ENCODE assay signal across 16 cellular contexts in genomic region chr15:57570994-57571393, GRCh38. TPM values are rescaled to one million over a fixed set of nuclear protein-coding genes. Genes with fewer than 3 reads are reported as not detected.
DNase-seq lines count a peak whose midpoint lies in the region.
"Had no signal": no experiment of that assay in that cellular context is flagged by ENCODE, and none has a peak within 500 bp of the region (broad histone marks: within the 10 kb centered on the region; RNA-seq: fewer than 3 reads in every experiment).

No MANE protein-coding gene starts in this region.

- peak; percentile 8 for DNase-seq in DMS53 (lab: John Stamatoyannopoulos, UW)
- no peak for DNase-seq in DMS53 treated with DMSO at 0.1 percent for 48 hours (lab: John Stamatoyannopoulos, UW; ENCODE audit: unreplicated experiment)
- peak; percentile 19 to 71 for DNase-seq in SW 1271 (lab: John Stamatoyannopoulos, UW)
- peak; percentile 30 for DNase-seq in fibroblast of gingiva (ENCODE audit: low read depth)
- DNase-seq in renal cortical epithelial cell (ENCODE audit: low read depth), result peak; percentile 80
- DNase-seq in iPS-NIHi7 (ENCODE audit: extremely low spot score), result no peak
- no peak for DNase-seq in stimulated activated CD8-positive, alpha-beta memory T cell treated with anti-CD3 and anti-CD28 coated beads, Interleukin-4, amount 100 ng/mL, for 48 hours
- DNase-seq in ecto neural progenitor cell (ENCODE audit: low spot score), result no peak
- DNase-seq: activated CD4-positive, alpha-beta T cell treated with anti-CD3 and anti-CD28 coated beads, Interleukin-2, amount 10 ng/mL, durations not matched to agents 7 days and 5 days; activated T-cell treated with anti-CD3 and anti-CD28 coated beads, Interleukin-2, amount 50 U/mL, for 48 hours; cortex of kidney; foreskin melanocyte; mesendoderm; NCI-H1417; NCI-H510A treated with DMSO at 0.1 percent for 48 hours; stimulated activated naive CD4-positive, alpha-beta T cell had no signal

RNA-seq across cellular contexts. Expression of gene MYZAP, which starts 20.7 kb away (rescaled TPM):
- total RNA-seq in renal cortical epithelial cell, result 0.20 and 1.7 TPM in 2 replicates
- total RNA-seq: activated CD4-positive, alpha-beta T cell treated with anti-CD3 and anti-CD28 coated beads, Interleukin-2, amount 10 ng/mL, durations not matched to agents 7 days and 5 days had no signal

Comparison
In these comparisons a context has a peak if more than half of its experiments do, and no peak if none do; other contexts are left out.
1. DNase-seq: peak in DMS53 (single experiment), SW 1271 (2 of 2), fibroblast of gingiva (single experiment) and renal cortical epithelial cell (single experiment); none in DMS53 treated with DMSO at 0.1 percent for 48 hours (single experiment), iPS-NIHi7 (single experiment), stimulated activated CD8-positive, alpha-beta memory T cell treated with anti-CD3 and anti-CD28 coated beads, Interleukin-4, amount 100 ng/mL, for 48 hours (single experiment) and ecto neural progenitor cell (single experiment).